Comparison of ENCODE assay signal across 1 cellular context in genomic region chr20:53493201-53493908, GRCh38.
A peak's percentile ranks its signal among the peaks of the same experiment; 100 is the strongest.
TF ChIP-seq lines count a peak whose summit lies in the region.

No MANE protein-coding gene starts in this region.

TF ChIP-seq in SK-N-SH, 30 proteins besides CTCF, POLR2A, EP300 and RAD21 (continued from another document):
- 0 out of 2 replicates have a peak, but pooled peaks have one; percentile 13 for TF ChIP-seq PBX3 (IDR thresholded peaks at IDR 0.05)
- no peak for TF ChIP-seq TAF1 (IDR thresholded peaks at IDR 0.05; ENCODE audit: borderline replicate concordance, low read depth, low read length)
- TF ChIP-seq, protein P1, sequence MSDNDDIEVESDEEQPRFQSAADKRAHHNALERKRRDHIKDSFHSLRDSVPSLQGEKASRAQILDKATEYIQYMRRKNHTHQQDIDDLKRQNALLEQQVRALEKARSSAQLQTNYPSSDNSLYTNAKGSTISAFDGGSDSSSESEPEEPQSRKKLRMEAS (IDR thresholded peaks at IDR 0.05; ENCODE audit: low read depth), result no peak
- TF ChIP-seq RXRA (IDR thresholded peaks at IDR 0.05; ENCODE audit: borderline replicate concordance, low read depth), result no peak
- TF ChIP-seq TCF12 (IDR thresholded peaks at IDR 0.05), result peak; percentile 52; the same call in 1 of the 2 replicates
- TF ChIP-seq GATA2 (CRISPR knock-in tag; IDR thresholded peaks at IDR 0.05), result peak; percentile 81
- no peak for TF ChIP-seq RFX5 (IDR thresholded peaks at IDR 0.05; ENCODE audit: low read length)
- no peak for TF ChIP-seq ELF1 (IDR thresholded peaks at IDR 0.05)
- peak; percentile 39; the same call in 1 of the 2 replicates for TF ChIP-seq MXI1 (IDR thresholded peaks at IDR 0.05; ENCODE audit: low read depth, low read length)
- TF ChIP-seq EZH2phosphoT487 (IDR thresholded peaks at IDR 0.05; ENCODE audit: borderline replicate concordance, low read depth), result no peak
- TF ChIP-seq POLR2AphosphoS5 (IDR thresholded peaks at IDR 0.05; ENCODE audit: low read depth, low read length), result no peak
- no peak for TF ChIP-seq FOXM1 (IDR thresholded peaks at IDR 0.05; ENCODE audit: low read depth)
- no peak for TF ChIP-seq USF2 (IDR thresholded peaks at IDR 0.05; ENCODE audit: borderline replicate concordance, low read depth, low read length)
- TF ChIP-seq NFIC (IDR thresholded peaks at IDR 0.05; ENCODE audit: borderline replicate concordance), result no peak
- TF ChIP-seq USF1 (IDR thresholded peaks at IDR 0.05; ENCODE audit: borderline replicate concordance, low read depth), result no peak
- no peak for TF ChIP-seq JUND (IDR thresholded peaks at IDR 0.05)
- TF ChIP-seq YY1 (IDR thresholded peaks at IDR 0.05; ENCODE audit: low read depth), result no peak
- no peak for TF ChIP-seq GABPA (IDR thresholded peaks at IDR 0.05; ENCODE audit: low read depth)
